Comparison of ENCODE assay signal across 22 cellular contexts in genomic region chr11:28730889-28731288, GRCh38.
DNase-seq lines count a peak whose midpoint lies in the region; ATAC-seq, FAIRE-seq and TF ChIP-seq lines count a peak whose summit lies in the region.
"Had no signal": no experiment of that assay in that cellular context is flagged by ENCODE, and none has a peak within 500 bp of the region (broad histone marks: within the 10 kb centered on the region; RNA-seq: fewer than 3 reads in every experiment).

No MANE protein-coding gene starts in this region.

- in situ Hi-C loops in GM23248 (cut with MboI), result no loop called here

- intact Hi-C loops in activated CD4-positive, alpha-beta T cell treated with anti-CD3 and anti-CD28 coated beads, Interleukin-2, amount 10 ng/mL, durations not matched to agents 24 days and 14 days (cut with micrococcal nuclease), result no loop called here

- CTCF ChIA-PET in SK-N-SH (lab: Yijun Ruan, JAX), result no interaction called here

- H4K20me1 ChIP-seq in GM23248 (ENCODE audit: insufficient read depth), result no peaks in the 10 kb centered on the region
- no peaks in the 10 kb centered on the region for H4K20me1 ChIP-seq in MM.1S (ENCODE audit: insufficient read depth, low read length)
- no peaks in the 10 kb centered on the region for H4K20me1 ChIP-seq in SK-N-SH (ENCODE audit: insufficient read depth)
- H4K20me1 ChIP-seq: BLaER1 treated with 17β-estradiol and CSF1 and Interleukin-3, amounts not matched to agents 10 nM and 100 nM had no signal

- H3K4me1 ChIP-seq in GM23248 (ENCODE audit: insufficient read depth), result peaks cover 22% of the 10 kb centered on the region
- peaks cover 7% of the 10 kb centered on the region for H3K4me1 ChIP-seq in MM.1S (ENCODE audit: low read length)
- H3K4me1 ChIP-seq in SK-N-SH (ENCODE audit: control insufficient read depth in 1 of 2, insufficient read depth in 2 of 2, low read depth in 1 of 2, low read length in 1 of 2), result peaks cover 0 to 26% of the 10 kb centered on the region in 2 experiments; a peak in 1 of 4 replicates
- no peaks in the 10 kb centered on the region for H3K4me1 ChIP-seq in small intestine (ENCODE audit: control insufficient read depth in 2 of 2, insufficient read depth in 1 of 2, low read depth in 1 of 2, low read length in 1 of 2)
- H3K4me1 ChIP-seq: BLaER1 treated with 17β-estradiol and CSF1 and Interleukin-3, amounts not matched to agents 10 nM and 100 nM had no signal

- ATAC-seq in HG03159 (IDR thresholded peaks at IDR 0.05; ENCODE audit: unreplicated experiment), result no peak
- ATAC-seq: K562 had no signal

- no peak overlapping the region for H3K4me3 Mint-ChIP-seq in activated CD4-positive, alpha-beta T cell treated with anti-CD3 and anti-CD28 coated beads, Interleukin-2, amount 10 ng/mL, durations not matched to agents 24 days and 14 days
- H3K4me3 Mint-ChIP-seq: B cell; CD8-positive, alpha-beta memory T cell; H9 had no signal

- TF ChIP-seq CTCF in GM12865 (IDR thresholded peaks at IDR 0.05; ENCODE audit: insufficient read depth, low read depth, low read length, missing control alignments), result no peak
- TF ChIP-seq CTCF in MM.1S (IDR thresholded peaks at IDR 0.05; ENCODE audit: low read length), result no peak
- no peak for TF ChIP-seq CTCF in SK-N-SH (IDR thresholded peaks at IDR 0.05)

- H3F3A ChIP-seq in GM23248 (ENCODE audit: insufficient read depth), result peaks cover 25% of the 10 kb centered on the region; the same call in 1 of the 2 replicates
- peaks cover 8% of the 10 kb centered on the region; the same call in 1 of the 2 replicates for H3F3A ChIP-seq in MM.1S (ENCODE audit: insufficient read depth, low read length)
- H3F3A ChIP-seq in SK-N-SH (replicated peaks; ENCODE audit: insufficient read depth), result peaks cover 10% of the 10 kb centered on the region

- H3K4me3 ChIP-seq in GM12865 (ENCODE audit: low read depth, low read length), result no peak overlapping the region
- no peak overlapping the region for H3K4me3 ChIP-seq in GM23248
- peak overlapping the region; percentile 13; the same call in 1 of the 2 replicates for H3K4me3 ChIP-seq in MM.1S (ENCODE audit: low read length)
- peak overlapping the region in 1 of 2 experiments; percentile 20; a peak in 2 of 4 replicates for H3K4me3 ChIP-seq in SK-N-SH (ENCODE audit: low read depth in 2 of 2, low read length in 1 of 2)
- H3K4me3 ChIP-seq in small intestine (ENCODE audit: low read depth in 1 of 2, low read length in 2 of 2), result no peak overlapping the region
- H3K4me3 ChIP-seq: BLaER1 treated with 17β-estradiol and CSF1 and Interleukin-3, amounts not matched to agents 10 nM and 100 nM; K562 had no signal

- no peaks in the 10 kb centered on the region for H3K27me3 ChIP-seq in GM23248 (replicated peaks; ENCODE audit: insufficient read depth)
- H3K27me3 ChIP-seq in MM.1S (replicated peaks; ENCODE audit: insufficient read depth, low read length), result no peaks in the 10 kb centered on the region
- H3K27me3 ChIP-seq in SK-N-SH (ENCODE audit: insufficient read depth), result no peaks in the 10 kb centered on the region
- H3K27me3 ChIP-seq in small intestine (ENCODE audit: control insufficient read depth in 2 of 2, insufficient read depth in 2 of 2, low read length in 2 of 2), result no peaks in the 10 kb centered on the region
- H3K27me3 ChIP-seq: BLaER1 treated with 17β-estradiol and CSF1 and Interleukin-3, amounts not matched to agents 10 nM and 100 nM had no signal

- no peaks in the 10 kb centered on the region for H3K36me3 Mint-ChIP-seq in activated CD4-positive, alpha-beta T cell treated with anti-CD3 and anti-CD28 coated beads, Interleukin-2, amount 10 ng/mL, durations not matched to agents 24 days and 14 days (ENCODE audit: low read depth)
- H3K36me3 Mint-ChIP-seq: CD8-positive, alpha-beta memory T cell had no signal

- no peak overlapping the region for H3K27ac Mint-ChIP-seq in activated CD4-positive, alpha-beta T cell treated with anti-CD3 and anti-CD28 coated beads, Interleukin-2, amount 10 ng/mL, durations not matched to agents 24 days and 14 days
- H3K27ac Mint-ChIP-seq: B cell; CD8-positive, alpha-beta memory T cell; H9 had no signal

- no peak for FAIRE-seq in small intestine (lab: Jason Lieb, UNC)
- FAIRE-seq: GM12892, GM18507, H1, HTR-8/SVneo, K562 had no signal

- H3K36me3 ChIP-seq in GM23248 (ENCODE audit: low read depth), result no peaks in the 10 kb centered on the region
- H3K36me3 ChIP-seq in MM.1S (replicated peaks; ENCODE audit: insufficient read depth, low read length), result no peaks in the 10 kb centered on the region
- no peaks in the 10 kb centered on the region for H3K36me3 ChIP-seq in SK-N-SH (replicated peaks in 1 of 2; ENCODE audit: control insufficient read depth in 1 of 2, insufficient read depth in 2 of 2, low read length in 1 of 2)
- no peaks in the 10 kb centered on the region for H3K36me3 ChIP-seq in small intestine (ENCODE audit: control insufficient read depth in 2 of 2, insufficient read depth in 2 of 2, low read length in 2 of 2)
- H3K36me3 ChIP-seq: BLaER1 treated with 17β-estradiol and CSF1 and Interleukin-3, amounts not matched to agents 10 nM and 100 nM had no signal

- no peak overlapping the region for H2AFZ ChIP-seq in GM23248
- peak overlapping the region; percentile 28; the same call in 1 of the 2 replicates for H2AFZ ChIP-seq in MM.1S (ENCODE audit: low read length)
- 0 out of 2 replicates have a peak overlapping the region, but pooled peaks have one; percentile 18 for H2AFZ ChIP-seq in SK-N-SH (ENCODE audit: low read depth)

- WGBS in GM23248 (ENCODE audit: low coverage in 1 of 2, low lambda C conversion rate in 2 of 2, missing lambda C conversion rate in 2 of 2), 2 experiments, result 42 to 46% methylated on average over 2 of the region's 2 CpGs
- WGBS in SK-N-SH (ENCODE audit: low lambda C conversion rate), result 42% methylated on average over 2 of the region's 2 CpGs
- WGBS in small intestine, 3 donors, result 81 to 87% (median 83%) methylated on average over 2 of the region's 2 CpGs

- H3K4me2 ChIP-seq in GM23248 (ENCODE audit: unreplicated experiment) (peak overlapping the region; percentile 27), MM.1S (ENCODE audit: low read depth, low read length) (peak overlapping the region; percentile 56), SK-N-SH (peak overlapping the region; percentile 48)
- H3K4me2 ChIP-seq: BLaER1 treated with 17β-estradiol and CSF1 and Interleukin-3, amounts not matched to agents 10 nM and 100 nM had no signal

- TF ChIP-seq RAD21 in SK-N-SH (IDR thresholded peaks at IDR 0.05; ENCODE audit: low read length), result no peak

- peak; percentile 11 for DNase-seq in GM12865 (ENCODE audit: low read depth)
- DNase-seq in GM23248, result no peak
- DNase-seq in MM.1S, result peak; percentile 68
- DNase-seq in SK-N-SH, result no peak
- no peak for DNase-seq in small intestine
- no peak for DNase-seq in activated CD4-positive, alpha-beta T cell treated with anti-CD3 and anti-CD28 coated beads, Interleukin-2, amount 10 ng/mL, durations not matched to agents 24 days and 14 days
- no peak for DNase-seq in NOMO-1 (lab: John Stamatoyannopoulos, UW; ENCODE audit: unreplicated experiment in 2 of 2)
- DNase-seq: 8988T; CD8-positive, alpha-beta memory T cell; COR-L47; DMS 273 treated with DMSO at 0.1 percent for 48 hours; DMS53; DND-41; H9 had no signal

- POLR2A ChIA-PET in SK-N-SH (lab: Yijun Ruan, JAX), result no interaction called here

- H3K4me1 Mint-ChIP-seq in activated CD4-positive, alpha-beta T cell treated with anti-CD3 and anti-CD28 coated beads, Interleukin-2, amount 10 ng/mL, durations not matched to agents 24 days and 14 days, result no peaks in the 10 kb centered on the region
- H3K4me1 Mint-ChIP-seq: B cell; CD8-positive, alpha-beta memory T cell had no signal

- H3K9me2 ChIP-seq in GM23248 (ENCODE audit: insufficient read depth) (no peaks in the 10 kb centered on the region), MM.1S (replicated peaks; ENCODE audit: insufficient read depth, low read length) (no peaks in the 10 kb centered on the region), SK-N-SH (no peaks in the 10 kb centered on the region)

- no peaks in the 10 kb centered on the region for H3K27me3 Mint-ChIP-seq in activated CD4-positive, alpha-beta T cell treated with anti-CD3 and anti-CD28 coated beads, Interleukin-2, amount 10 ng/mL, durations not matched to agents 24 days and 14 days
- H3K27me3 Mint-ChIP-seq: B cell had no signal

- H3K9me3 Mint-ChIP-seq in activated CD4-positive, alpha-beta T cell treated with anti-CD3 and anti-CD28 coated beads, Interleukin-2, amount 10 ng/mL, durations not matched to agents 24 days and 14 days, result peaks cover 5% of the 10 kb centered on the region
- H3K9me3 Mint-ChIP-seq: H9 had no signal

- H3K9ac ChIP-seq in GM23248 (no peak overlapping the region), MM.1S (ENCODE audit: low read length) (no peak overlapping the region), SK-N-SH (peak overlapping the region; percentile 5; the same call in 1 of the 2 replicates)
- H3K9ac ChIP-seq: BLaER1 treated with 17β-estradiol and CSF1 and Interleukin-3, amounts not matched to agents 10 nM and 100 nM had no signal

- no peaks in the 10 kb centered on the region for H3K79me2 ChIP-seq in GM23248 (ENCODE audit: insufficient read depth)
- H3K79me2 ChIP-seq in MM.1S (ENCODE audit: low read length), result no peaks in the 10 kb centered on the region
- H3K79me2 ChIP-seq in SK-N-SH (ENCODE audit: insufficient read depth), result no peaks in the 10 kb centered on the region

- H3K9me3 ChIP-seq in GM23248 (ENCODE audit: low read depth) (no peaks in the 10 kb centered on the region), MM.1S (replicated peaks; ENCODE audit: insufficient read depth, low read length) (no peaks in the 10 kb centered on the region), SK-N-SH (no peaks in the 10 kb centered on the region), small intestine (ENCODE audit: control insufficient read depth, low read depth) (no peaks in the 10 kb centered on the region)

- H3K27ac ChIP-seq in GM23248 (no peak overlapping the region), MM.1S (ENCODE audit: low read length) (no peak overlapping the region), SK-N-SH (ENCODE audit: low read depth in 2 of 2, low read length in 1 of 2) (peak overlapping the region in 1 of 2 experiments; percentile 19; a peak in 2 of 4 replicates), small intestine (ENCODE audit: low read depth in 1 of 2, low read length in 1 of 2) (no peak overlapping the region)
- H3K27ac ChIP-seq: BLaER1 treated with 17β-estradiol and CSF1 and Interleukin-3, amounts not matched to agents 10 nM and 100 nM had no signal

- no peak for TF ChIP-seq EP300 in SK-N-SH (IDR thresholded peaks at IDR 0.05; ENCODE audit: borderline replicate concordance in 1 of 2, low read depth in 1 of 2, low read length in 1 of 2)

TF ChIP-seq in SK-N-SH, 30 proteins besides CTCF, POLR2A, EP300 and RAD21 (continues in another document):
- no peak for TF ChIP-seq NRF1 (IDR thresholded peaks at IDR 0.05; ENCODE audit: low read depth, low read length)
- TF ChIP-seq, protein P1, sequence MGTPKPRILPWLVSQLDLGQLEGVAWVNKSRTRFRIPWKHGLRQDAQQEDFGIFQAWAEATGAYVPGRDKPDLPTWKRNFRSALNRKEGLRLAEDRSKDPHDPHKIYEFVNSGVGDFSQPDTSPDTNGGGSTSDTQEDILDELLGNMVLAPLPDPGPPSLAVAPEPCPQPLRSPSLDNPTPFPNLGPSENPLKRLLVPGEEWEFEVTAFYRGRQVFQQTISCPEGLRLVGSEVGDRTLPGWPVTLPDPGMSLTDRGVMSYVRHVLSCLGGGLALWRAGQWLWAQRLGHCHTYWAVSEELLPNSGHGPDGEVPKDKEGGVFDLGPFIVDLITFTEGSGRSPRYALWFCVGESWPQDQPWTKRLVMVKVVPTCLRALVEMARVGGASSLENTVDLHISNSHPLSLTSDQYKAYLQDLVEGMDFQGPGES (IDR thresholded peaks at IDR 0.05; ENCODE audit: low read depth, low read length), result no peak

Comparison
In these comparisons a context has a peak if more than half of its experiments do, and no peak if none do; other contexts are left out.
1. DNase-seq: peak in GM12865 (single experiment) and MM.1S (single experiment); none in GM23248 (single experiment), SK-N-SH (single experiment), small intestine (single experiment), activated CD4-positive, alpha-beta T cell treated with anti-CD3 and anti-CD28 coated beads, Interleukin-2, amount 10 ng/mL, durations not matched to agents 24 days and 14 days (single experiment) and NOMO-1 (0 of 2).
2. Peak in every context shown above with its lines, with median percentiles within 50 percentile points of each other: H3K4me2 ChIP-seq.